7 cellular contexts compared by ENCODE assay signal in genomic region chr17:61717352-61717751, GRCh38.
"Had no signal": no experiment of that assay in that cellular context is flagged by ENCODE, and none has a peak within 500 bp of the region (broad histone marks: within the 10 kb centered on the region; RNA-seq: fewer than 3 reads in every experiment).

No MANE protein-coding gene starts in this region.

- ATAC-seq: GM12878 had no signal

- DNase-seq: GDM1, GF-D8 had no signal

- FAIRE-seq: GM12878, GM12891, GM12892, GM18507, GM19239 had no signal

- H3K4me3 ChIP-seq: GM12878 had no signal
